ENCODE assay signal across 17 cellular contexts in genomic region chr18:59802031-59802430, GRCh38.
DNase-seq lines count a peak whose midpoint lies in the region; ATAC-seq, FAIRE-seq and TF ChIP-seq lines count a peak whose summit lies in the region.
"Had no signal": no experiment of that assay in that cellular context is flagged by ENCODE, and none has a peak within 500 bp of the region (broad histone marks: within the 10 kb centered on the region; RNA-seq: fewer than 3 reads in every experiment).

No MANE protein-coding gene starts in this region.

- intact Hi-C loops in ascending aorta (cut with DNase I) = no loop called here
- intact Hi-C loops in psoas muscle (cut with DNase I) = no loop called here

- no peaks in the 10 kb centered on the region for H3K27me3 ChIP-seq in ascending aorta
- H3K27me3 ChIP-seq in psoas muscle (ENCODE audit: insufficient read depth in 3 of 3, low read length in 2 of 3) = no peaks in the 10 kb centered on the region

- no peak for DNase-seq in stimulated activated naive CD8-positive, alpha-beta T cell treated with anti-CD3 and anti-CD28 coated beads, Interleukin-15, Interleukin-2, amounts not matched to agents 100 U/mL and 50 U/mL, for 24 hours
- no peak for DNase-seq in stimulated activated naive CD8-positive, alpha-beta T cell treated with anti-CD3 and anti-CD28 coated beads, Interleukin-15, amount 100 ng/mL, for 72 hours
- DNase-seq in NCI-H2227 (lab: John Stamatoyannopoulos, UW; ENCODE audit: unreplicated experiment) = no peak
- no peak for DNase-seq in ascending aorta (ENCODE audit: low spot score in 2 of 2)
- DNase-seq in D721Med (ENCODE audit: insufficient read length, low spot score) = no peak
- no peak for DNase-seq in psoas muscle
- DNase-seq: activated naive CD4-positive, alpha-beta T cell treated with Interleukin-2 at 50 U/mL for 16 hours; DMS53; hippocampal formation; OCI-M1 had no signal

- WGBS in psoas muscle, 3 donors = 52 to 65% (median 59%) methylated on average over 7 of the region's 7 CpGs

- H3K4me1 ChIP-seq in ascending aorta (no peaks in the 10 kb centered on the region), psoas muscle (no peaks in the 10 kb centered on the region)

- H3K36me3 ChIP-seq in ascending aorta (no peaks in the 10 kb centered on the region), psoas muscle (ENCODE audit: insufficient read depth in 1 of 2, low read depth in 1 of 2) (no peaks in the 10 kb centered on the region)

- H3K4me3 ChIP-seq in ascending aorta = no peak overlapping the region
- H3K4me3 ChIP-seq in psoas muscle = no peak overlapping the region
- H3K4me3 ChIP-seq: K562 had no signal

- no peaks in the 10 kb centered on the region for H3K9me3 Mint-ChIP-seq in stimulated activated naive CD8-positive, alpha-beta T cell treated with anti-CD3 and anti-CD28 coated beads, Interleukin-15, amount 100 ng/mL, for 72 hours

- no peak overlapping the region for H3K27ac ChIP-seq in ascending aorta
- H3K27ac ChIP-seq in psoas muscle = no peak overlapping the region
- H3K27ac ChIP-seq: epithelial cell of prostate had no signal

- H3K27ac Mint-ChIP-seq in stimulated activated naive CD8-positive, alpha-beta T cell treated with anti-CD3 and anti-CD28 coated beads, Interleukin-15, amount 100 ng/mL, for 72 hours = no peak overlapping the region

- no peaks in the 10 kb centered on the region for H3K9me3 ChIP-seq in ascending aorta
- H3K9me3 ChIP-seq in psoas muscle = no peaks in the 10 kb centered on the region

- TF ChIP-seq CTCF in ascending aorta (IDR thresholded peaks at IDR 0.05) (no peak), D721Med (IDR thresholded peaks at IDR 0.05; ENCODE audit: insufficient read depth, missing control alignments) (no peak), psoas muscle (IDR thresholded peaks at IDR 0.05) (no peak)

- FAIRE-seq in D721Med (lab: Jason Lieb, UNC) = no peak
- FAIRE-seq: bronchial epithelial cell, GM12892, K562, urothelium cell line had no signal

- peaks cover 8% of the 10 kb centered on the region for H3K4me1 Mint-ChIP-seq in stimulated activated naive CD8-positive, alpha-beta T cell treated with anti-CD3 and anti-CD28 coated beads, Interleukin-15, amount 100 ng/mL, for 72 hours

- no peaks in the 10 kb centered on the region for H3K27me3 Mint-ChIP-seq in stimulated activated naive CD8-positive, alpha-beta T cell treated with anti-CD3 and anti-CD28 coated beads, Interleukin-15, amount 100 ng/mL, for 72 hours

- H3K4me3 Mint-ChIP-seq in stimulated activated naive CD8-positive, alpha-beta T cell treated with anti-CD3 and anti-CD28 coated beads, Interleukin-15, amount 100 ng/mL, for 72 hours = no peak overlapping the region

- ATAC-seq in stimulated activated naive CD8-positive, alpha-beta T cell treated with anti-CD3 and anti-CD28 coated beads, Interleukin-15, Interleukin-2, amounts not matched to agents 100 U/mL and 50 U/mL, for 24 hours = peak; percentile 32
- no peak for ATAC-seq in stimulated activated naive CD8-positive, alpha-beta T cell treated with anti-CD3 and anti-CD28 coated beads, Interleukin-15, amount 100 ng/mL, for 72 hours
- ATAC-seq in GM21737 (IDR thresholded peaks at IDR 0.05; ENCODE audit: unreplicated experiment) (peak; percentile 84), HG03432 (IDR thresholded peaks at IDR 0.05; ENCODE audit: unreplicated experiment) (peak; percentile 92), psoas muscle (no peak)
- ATAC-seq: K562 had no signal

Comparison
In these comparisons a context has a peak if more than half of its experiments do, and no peak if none do; other contexts are left out.
1. ATAC-seq: peak in stimulated activated naive CD8-positive, alpha-beta T cell treated with anti-CD3 and anti-CD28 coated beads, Interleukin-15, Interleukin-2, amounts not matched to agents 100 U/mL and 50 U/mL, for 24 hours (single experiment), GM21737 (single experiment) and HG03432 (single experiment); none in stimulated activated naive CD8-positive, alpha-beta T cell treated with anti-CD3 and anti-CD28 coated beads, Interleukin-15, amount 100 ng/mL, for 72 hours (single experiment) and psoas muscle (0 of 4).